Comparison of ENCODE assay signal across 10 cellular contexts in the genomic region with DNA sequence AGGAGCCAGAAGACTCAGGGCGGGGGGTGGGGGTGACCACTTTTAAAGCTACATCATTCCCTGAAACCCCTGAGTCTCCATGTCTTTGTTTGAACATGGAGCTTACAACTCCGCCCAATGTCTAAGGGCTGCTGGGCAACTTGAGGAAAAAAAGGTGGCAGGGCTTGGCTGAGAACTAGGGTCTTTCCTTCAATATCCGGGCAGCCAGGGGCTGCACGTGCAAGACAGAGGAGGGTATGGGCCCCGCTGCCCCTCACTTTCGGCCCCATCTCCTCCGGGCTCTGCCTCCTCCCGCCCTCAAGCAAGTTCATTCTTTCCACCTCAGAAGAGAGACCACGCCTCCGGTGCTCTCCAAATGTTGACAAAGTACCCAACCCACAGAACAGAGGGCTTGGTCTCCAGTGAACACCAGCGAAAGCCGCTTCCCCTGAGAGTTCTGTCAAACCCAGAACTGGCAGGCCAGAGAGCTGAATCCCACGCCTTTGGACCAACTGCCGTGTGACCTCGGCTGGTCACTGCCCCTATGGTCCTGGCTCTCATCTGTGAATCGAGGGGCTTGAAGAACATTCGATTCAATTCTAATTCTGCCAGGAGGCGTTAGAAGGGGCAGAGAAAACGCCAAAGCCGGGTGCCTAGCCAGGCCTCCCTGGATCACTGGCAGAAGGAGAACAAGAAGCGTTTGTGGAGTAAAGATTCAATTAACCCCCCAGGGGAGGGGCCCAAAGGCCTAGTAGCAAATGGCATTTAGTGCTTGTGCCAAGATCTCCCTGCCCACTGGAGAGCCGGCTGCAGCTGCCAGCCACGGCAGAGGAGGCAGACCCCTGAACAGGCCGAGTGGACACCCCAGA. TPM values are rescaled to one million over a fixed set of nuclear protein-coding genes. Genes with fewer than 3 reads are reported as not detected.
DNase-seq lines count a peak whose midpoint lies in the region; ATAC-seq, FAIRE-seq and TF ChIP-seq lines count a peak whose summit lies in the region.
"Had no signal": no experiment of that assay in that cellular context is flagged by ENCODE, and none has a peak within 500 bp of the region (broad histone marks: within the 10 kb centered on the region; RNA-seq: fewer than 3 reads in every experiment).

No MANE protein-coding gene starts in this region.

- CTCF ChIA-PET in activated CD8-positive, alpha-beta T cell treated with anti-CD3 and anti-CD28 coated beads for 36 hours (lab: Charles Lee): interaction anchor here (1.1 to 1.2 kb wide), 2 partner anchors 67 to 78 kb away, joined by 4 read pairs; no protein-coding TSS in a partner anchor
- CTCF ChIA-PET in activated CD8-positive, alpha-beta T cell treated with anti-CD3 and anti-CD28 coated beads, Interleukin-2, amount 10 ng/mL, durations not matched to agents 7 days and 5 days (lab: Charles Lee): interaction anchor here (1.2 to 3.3 kb wide), 2 partner anchors 67 to 82 kb away, joined by 3 to 23 read pairs; no protein-coding TSS in a partner anchor
- CTCF ChIA-PET in HEK293 (lab: Yijun Ruan, JAX): interaction anchor here (1.6 kb wide), 1 partner anchor 66 kb away, joined by 6 read pairs; no protein-coding TSS in a partner anchor

- POLR2A ChIA-PET in activated CD8-positive, alpha-beta T cell treated with anti-CD3 and anti-CD28 coated beads for 36 hours (lab: Charles Lee): interaction anchor here (0.6 to 2.8 kb wide), 5 partner anchors 16 to 80 kb away, joined by 3 to 25 read pairs (median 4); a partner anchor contains a TSS
- POLR2A ChIA-PET in activated CD8-positive, alpha-beta T cell treated with anti-CD3 and anti-CD28 coated beads, Interleukin-2, amount 10 ng/mL, durations not matched to agents 7 days and 5 days (lab: Charles Lee): interaction anchor here (1.2 kb wide), 1 partner anchor 81 kb away, joined by 3 read pairs; no protein-coding TSS in a partner anchor
- POLR2A ChIA-PET in HEK293 (lab: Yijun Ruan, JAX): interaction anchor here (0.6 to 2.5 kb wide), 5 partner anchors 40 to 283 kb away, joined by 3 to 16 read pairs (median 5); a partner anchor contains a TSS

- H3K4ac ChIP-seq in H9 (ENCODE audit: low read depth, low read length): no peak overlapping the region

- H2BK120ac ChIP-seq in H9 (ENCODE audit: low read depth, low read length, poor library complexity, severe bottlenecking): no peak overlapping the region

- H3K9me3 ChIP-seq in HEK293 (ENCODE audit: control insufficient read depth, insufficient read depth, low read depth, low read length) (no peaks in the 10 kb centered on the region), gastroesophageal sphincter (no peaks in the 10 kb centered on the region), H9 (ENCODE audit: control insufficient read depth, low read depth, low read length) (no peaks in the 10 kb centered on the region), small intestine (ENCODE audit: control insufficient read depth, low read depth) (no peaks in the 10 kb centered on the region)

- no peak overlapping the region for H2BK12ac ChIP-seq in H9 (ENCODE audit: insufficient read length, low read depth, low read length)

- no peak overlapping the region; the same call in 1 of the 2 replicates for H3K14ac ChIP-seq in H9 (ENCODE audit: insufficient read depth, low read length)

- no peak overlapping the region for H3T11ph ChIP-seq in H9 (ENCODE audit: low read length)

- H4K91ac ChIP-seq in H9 (ENCODE audit: insufficient read length, low read depth, low read length): no peak overlapping the region

- no peak overlapping the region for H3K18ac ChIP-seq in H9 (ENCODE audit: insufficient read length, low read depth, low read length)

- no peak overlapping the region for H3K4me3 Mint-ChIP-seq in activated CD8-positive, alpha-beta T cell treated with anti-CD3 and anti-CD28 coated beads for 36 hours
- H3K4me3 Mint-ChIP-seq in activated CD8-positive, alpha-beta T cell treated with anti-CD3 and anti-CD28 coated beads, Interleukin-2, amount 10 ng/mL, durations not matched to agents 7 days and 5 days: no peak overlapping the region
- peak overlapping the region; percentile 34 for H3K4me3 Mint-ChIP-seq in stimulated activated memory B cell treated with anti-CD40 and anti-IgM and Interleukin-4, amounts not matched to agents 10 μg/mL and 1 μg/mL and 100 μg/mL, for 72 hours
- H3K4me3 Mint-ChIP-seq in H9: no peak overlapping the region; a peak in 1 of 5 replicates

- peak; percentile 57 for DNase-seq in activated CD8-positive, alpha-beta T cell treated with anti-CD3 and anti-CD28 coated beads for 36 hours
- DNase-seq in activated CD8-positive, alpha-beta T cell treated with anti-CD3 and anti-CD28 coated beads, Interleukin-2, amount 10 ng/mL, durations not matched to agents 7 days and 5 days: no peak
- DNase-seq in H9: no peak
- DNase-seq in small intestine: no peak
- no peak for DNase-seq in iPS-NIHi11 (ENCODE audit: low spot score)
- DNase-seq: GOT3, NCI-H1694 had no signal

- no peak overlapping the region for H4K8ac ChIP-seq in H9 (replicated peaks; ENCODE audit: insufficient read length, low read depth, low read length)

- TF ChIP-seq CTCF in activated CD8-positive, alpha-beta T cell treated with anti-CD3 and anti-CD28 coated beads for 36 hours (IDR thresholded peaks at IDR 0.05): no peak
- TF ChIP-seq CTCF in HEK293 (tag by site-specific recombination; IDR thresholded peaks at IDR 0.05) (no peak), gastroesophageal sphincter (IDR thresholded peaks at IDR 0.05) (no peak), H9 (conservative IDR thresholded peaks at IDR 0.05) (no peak)

- H3K23me2 ChIP-seq in H9 (ENCODE audit: insufficient read length, low read depth, low read length, poor library complexity, severe bottlenecking): peaks cover 4% of the 10 kb centered on the region

- H3K27ac ChIP-seq in HEK293 (ENCODE audit: extremely low read depth, low read depth, low read length) (peak overlapping the region; percentile 42; the same call in 1 of the 2 replicates), gastroesophageal sphincter (peak overlapping the region in 3 of 4 donors; percentile 73 to 84 (median 74)), H9 (ENCODE audit: insufficient read length, low read depth, low read length) (no peak overlapping the region), small intestine (ENCODE audit: low read depth in 1 of 2, low read length in 1 of 2) (no peak overlapping the region)

- H3K27me3 Mint-ChIP-seq in activated CD8-positive, alpha-beta T cell treated with anti-CD3 and anti-CD28 coated beads for 36 hours: peaks cover 25% of the 10 kb centered on the region
- peaks cover 66% of the 10 kb centered on the region for H3K27me3 Mint-ChIP-seq in activated CD8-positive, alpha-beta T cell treated with anti-CD3 and anti-CD28 coated beads, Interleukin-2, amount 10 ng/mL, durations not matched to agents 7 days and 5 days (ENCODE audit: low read depth)
- peaks cover 95% of the 10 kb centered on the region for H3K27me3 Mint-ChIP-seq in stimulated activated memory B cell treated with anti-CD40 and anti-IgM and Interleukin-4, amounts not matched to agents 10 μg/mL and 1 μg/mL and 100 μg/mL, for 72 hours
- H3K27me3 Mint-ChIP-seq in H9 (ENCODE audit: low read depth): peaks cover 69% of the 10 kb centered on the region

- H2AK5ac ChIP-seq in H9 (ENCODE audit: insufficient read length, low read length): no peak overlapping the region

- no peaks in the 10 kb centered on the region for H3K79me2 ChIP-seq in H9 (ENCODE audit: insufficient read depth, low read length)

- intact Hi-C loops in activated CD8-positive, alpha-beta T cell treated with anti-CD3 and anti-CD28 coated beads for 36 hours (cut with micrococcal nuclease): no loop called here

- WGBS in gastroesophageal sphincter (ENCODE audit: low coverage in 1 of 2), 2 donors: 60 to 80% methylated on average over 1 to 2 of the region's 24 CpGs
- WGBS in H9 (ENCODE audit: extremely low coverage, insufficient read length, low lambda C conversion rate): no CpG with 5 or more reads among the region's 24 CpGs
- WGBS in small intestine, 3 donors: 17 to 42% (median 26%) methylated on average over 24 of the region's 24 CpGs

- H3K9ac ChIP-seq in H9 (ENCODE audit: extremely low read depth, insufficient read length, low read length): no peak overlapping the region

- H3K4me1 ChIP-seq in HEK293 (ENCODE audit: control insufficient read depth, insufficient read depth, low read length) (peaks cover 28% of the 10 kb centered on the region), gastroesophageal sphincter (peaks cover 0 to 90% (median 14%) of the 10 kb centered on the region in 3 donors), H9 (ENCODE audit: insufficient read depth, low read length) (no peaks in the 10 kb centered on the region), small intestine (ENCODE audit: control insufficient read depth in 2 of 2, insufficient read depth in 1 of 2, low read depth in 1 of 2, low read length in 1 of 2) (peaks cover 2 to 3% of the 10 kb centered on the region in 2 donors)

- no peak overlapping the region for H2BK5ac ChIP-seq in H9 (ENCODE audit: insufficient read length, low read length)

- H3K79me1 ChIP-seq in H9 (ENCODE audit: insufficient read depth, low read depth, low read length, poor library complexity, severe bottlenecking): no peaks in the 10 kb centered on the region

- TF ChIP-seq POLR2A in gastroesophageal sphincter (IDR thresholded peaks at IDR 0.05): no peak

- H3K36me3 ChIP-seq in HEK293 (ENCODE audit: control insufficient read depth in 2 of 2, insufficient read depth in 1 of 2, low read length in 2 of 2) (no peaks in the 10 kb centered on the region), gastroesophageal sphincter (no peaks in the 10 kb centered on the region), small intestine (ENCODE audit: control insufficient read depth in 2 of 2, insufficient read depth in 2 of 2, low read length in 2 of 2) (no peaks in the 10 kb centered on the region)

- H3K4me1 Mint-ChIP-seq in activated CD8-positive, alpha-beta T cell treated with anti-CD3 and anti-CD28 coated beads for 36 hours (ENCODE audit: low read depth): peaks cover 70% of the 10 kb centered on the region
- H3K4me1 Mint-ChIP-seq in activated CD8-positive, alpha-beta T cell treated with anti-CD3 and anti-CD28 coated beads, Interleukin-2, amount 10 ng/mL, durations not matched to agents 7 days and 5 days (ENCODE audit: low read depth): peaks cover 59% of the 10 kb centered on the region
- H3K4me1 Mint-ChIP-seq in stimulated activated memory B cell treated with anti-CD40 and anti-IgM and Interleukin-4, amounts not matched to agents 10 μg/mL and 1 μg/mL and 100 μg/mL, for 72 hours: peaks cover 85% of the 10 kb centered on the region
- H3K4me1 Mint-ChIP-seq in H9: peaks cover 54 to 62% of the 10 kb centered on the region in 2 experiments

- peak; percentile 40 for ATAC-seq in activated CD8-positive, alpha-beta T cell treated with anti-CD3 and anti-CD28 coated beads for 36 hours
- ATAC-seq in activated CD8-positive, alpha-beta T cell treated with anti-CD3 and anti-CD28 coated beads, Interleukin-2, amount 10 ng/mL, durations not matched to agents 7 days and 5 days: no peak
- ATAC-seq in gastroesophageal sphincter: no peak
- ATAC-seq in stimulated activated memory B cell treated with anti-CD40 and anti-IgM and Interleukin-4, amounts not matched to agents 10 μg/mL and 1 μg/mL and 100 μg/mL, for 72 hours: peak; percentile 17

- no peak overlapping the region for H3K56ac ChIP-seq in H9 (ENCODE audit: insufficient read length, low read depth, low read length)

- H4K5ac ChIP-seq in H9 (ENCODE audit: insufficient read length, low read depth, low read length): no peak overlapping the region

- H3K36me3 Mint-ChIP-seq in activated CD8-positive, alpha-beta T cell treated with anti-CD3 and anti-CD28 coated beads for 36 hours (ENCODE audit: low read depth): peaks cover 2% of the 10 kb centered on the region
- no peaks in the 10 kb centered on the region for H3K36me3 Mint-ChIP-seq in activated CD8-positive, alpha-beta T cell treated with anti-CD3 and anti-CD28 coated beads, Interleukin-2, amount 10 ng/mL, durations not matched to agents 7 days and 5 days (ENCODE audit: low read depth)
- no peaks in the 10 kb centered on the region for H3K36me3 Mint-ChIP-seq in stimulated activated memory B cell treated with anti-CD40 and anti-IgM and Interleukin-4, amounts not matched to agents 10 μg/mL and 1 μg/mL and 100 μg/mL, for 72 hours
- peaks cover 0 to 3% (median 2%) of the 10 kb centered on the region in 3 experiments; a peak in 2 of 7 replicates for H3K36me3 Mint-ChIP-seq in H9 (ENCODE audit: insufficient read depth in 1 of 3, low read depth in 3 of 3)

- H3K4me3 ChIP-seq in HEK293 (ENCODE audit: low read depth, low read length) (no peak overlapping the region), gastroesophageal sphincter (no peak overlapping the region), small intestine (ENCODE audit: low read depth in 1 of 2, low read length in 2 of 2) (no peak overlapping the region)

- no peak for TF ChIP-seq EP300 in gastroesophageal sphincter (IDR thresholded peaks at IDR 0.05)

- no peak overlapping the region for H2AFZ ChIP-seq in H9 (ENCODE audit: low read length)

- H2BK15ac ChIP-seq in H9 (ENCODE audit: low read depth, low read length): no peak overlapping the region

- H3K23ac ChIP-seq in H9 (ENCODE audit: insufficient read length, low read depth, low read length): no peak overlapping the region

- FAIRE-seq in small intestine (lab: Jason Lieb, UNC): no peak

- H3K9me3 Mint-ChIP-seq in activated CD8-positive, alpha-beta T cell treated with anti-CD3 and anti-CD28 coated beads for 36 hours: no peaks in the 10 kb centered on the region
- no peaks in the 10 kb centered on the region for H3K9me3 Mint-ChIP-seq in activated CD8-positive, alpha-beta T cell treated with anti-CD3 and anti-CD28 coated beads, Interleukin-2, amount 10 ng/mL, durations not matched to agents 7 days and 5 days (ENCODE audit: insufficient read depth)
- no peaks in the 10 kb centered on the region for H3K9me3 Mint-ChIP-seq in stimulated activated memory B cell treated with anti-CD40 and anti-IgM and Interleukin-4, amounts not matched to agents 10 μg/mL and 1 μg/mL and 100 μg/mL, for 72 hours
- H3K9me3 Mint-ChIP-seq in H9: peaks cover 4% of the 10 kb centered on the region in 2 experiments; a peak in 3 of 5 replicates

- H2BK20ac ChIP-seq in H9 (ENCODE audit: low read depth, low read length, poor library complexity, severe bottlenecking): no peak overlapping the region

- peaks cover 37% of the 10 kb centered on the region for H3K27me3 ChIP-seq in gastroesophageal sphincter
- H3K27me3 ChIP-seq in H9 (ENCODE audit: insufficient read depth, low read length): no peaks in the 10 kb centered on the region; the same call in 1 of the 2 replicates
- peaks cover 7 to 9% of the 10 kb centered on the region in 2 donors for H3K27me3 ChIP-seq in small intestine (ENCODE audit: control insufficient read depth in 2 of 2, insufficient read depth in 2 of 2, low read length in 2 of 2)

- peaks cover 4% of the 10 kb centered on the region for H4K20me1 ChIP-seq in H9 (ENCODE audit: control insufficient read depth, insufficient read depth, insufficient read length)

- H3K4me2 ChIP-seq in H9 (ENCODE audit: insufficient read depth, insufficient read length, low read length): no peak overlapping the region

- H3K27ac Mint-ChIP-seq in activated CD8-positive, alpha-beta T cell treated with anti-CD3 and anti-CD28 coated beads for 36 hours: no peak overlapping the region
- H3K27ac Mint-ChIP-seq in activated CD8-positive, alpha-beta T cell treated with anti-CD3 and anti-CD28 coated beads, Interleukin-2, amount 10 ng/mL, durations not matched to agents 7 days and 5 days: no peak overlapping the region
- H3K27ac Mint-ChIP-seq in stimulated activated memory B cell treated with anti-CD40 and anti-IgM and Interleukin-4, amounts not matched to agents 10 μg/mL and 1 μg/mL and 100 μg/mL, for 72 hours: no peak overlapping the region
- H3K27ac Mint-ChIP-seq in H9: 0 out of 7 replicates have a peak overlapping the region, but pooled peaks of 1 of the 3 experiments have one; percentile 11

RNA-seq across cellular contexts. Expression of a gene that starts 7.3 kb away (rescaled TPM):
- 1 to 10 TPM; 1.7 to 3.0 TPM for total RNA-seq in activated CD8-positive, alpha-beta T cell treated with anti-CD3 and anti-CD28 coated beads for 36 hours
- total RNA-seq in activated CD8-positive, alpha-beta T cell treated with anti-CD3 and anti-CD28 coated beads, Interleukin-2, amount 10 ng/mL, durations not matched to agents 7 days and 5 days: under 1 TPM; 0.18 to 0.34 TPM
- total RNA-seq in gastroesophageal sphincter (10 to 100 TPM in 3 of 4 donors, 1 to 10 TPM in 1; 7.1 to 27.9 (median 15.1) TPM), H9 (2021) (6.1 and 7.1 TPM in 2 replicates)
- 1 to 10 TPM in 1 of 3 donors, under 1 TPM in 2; 0.22 to 7.5 (median 0.54) TPM for polyA plus RNA-seq in small intestine

Comparison
In these comparisons a context has a peak if more than half of its experiments do, and no peak if none do; other contexts are left out.
1. ATAC-seq: peak in activated CD8-positive, alpha-beta T cell treated with anti-CD3 and anti-CD28 coated beads for 36 hours (single experiment) and stimulated activated memory B cell treated with anti-CD40 and anti-IgM and Interleukin-4, amounts not matched to agents 10 μg/mL and 1 μg/mL and 100 μg/mL, for 72 hours (single experiment); none in activated CD8-positive, alpha-beta T cell treated with anti-CD3 and anti-CD28 coated beads, Interleukin-2, amount 10 ng/mL, durations not matched to agents 7 days and 5 days (single experiment) and gastroesophageal sphincter (single experiment).
2. H3K27ac ChIP-seq: peak in HEK293 (single experiment) and gastroesophageal sphincter (3 of 4); none in H9 (single experiment) and small intestine (0 of 2).